In genomic region chr1:1206376-1207253, GRCh38 we compare ENCODE assay signal across 10 cellular contexts. TPM values are rescaled to one million over a fixed set of nuclear protein-coding genes. Genes with fewer than 3 reads are reported as not detected.
A peak's percentile ranks its signal among the peaks of the same experiment; 100 is the strongest.
DNase-seq lines count a peak whose midpoint lies in the region; FAIRE-seq and TF ChIP-seq lines count a peak whose summit lies in the region.
"Had no signal": no experiment of that assay in that cellular context is flagged by ENCODE, and none has a peak within 500 bp of the region (broad histone marks: within the 10 kb centered on the region; RNA-seq: fewer than 3 reads in every experiment).

TSS of gene TNFRSF18 (minus strand) at chr1:1206592. CDS start at chr1:1206571, 21 bp downstream.

- H3K36me3 ChIP-seq in cardiac muscle cell, result no peaks in the 10 kb centered on the region
- H3K36me3 ChIP-seq: ovary had no signal

- H3K4me1 ChIP-seq in cardiac muscle cell (ENCODE audit: low read depth), result no peaks in the 10 kb centered on the region

- H3K9me3 ChIP-seq in cardiac muscle cell (ENCODE audit: low read depth), result no peaks in the 10 kb centered on the region
- H3K9me3 ChIP-seq: ovary had no signal

- POLR2A ChIA-PET in activated CD4-positive, alpha-beta T cell treated with anti-CD3 and anti-CD28 coated beads, Interleukin-2, amount 10 ng/mL, durations not matched to agents 7 days and 5 days (lab: Charles Lee), result no interaction called here

- peaks cover 48% of the 10 kb centered on the region for H3K27me3 ChIP-seq in cardiac muscle cell

- H3K27ac ChIP-seq in cardiac muscle cell, result no peak within 1 kb of the TSS
- H3K27ac ChIP-seq: ovary had no signal

- H3K9me3 Mint-ChIP-seq in activated CD4-positive, alpha-beta T cell treated with anti-CD3 and anti-CD28 coated beads, Interleukin-2, amount 10 ng/mL, durations not matched to agents 7 days and 5 days, result no peaks in the 10 kb centered on the region

- CTCF ChIA-PET in activated CD4-positive, alpha-beta T cell treated with anti-CD3 and anti-CD28 coated beads, Interleukin-2, amount 10 ng/mL, durations not matched to agents 7 days and 5 days (lab: Charles Lee), result interaction anchor here (0.6 to 1.8 kb wide), 5 partner anchors 9 to 84 kb away, joined by 3 to 6 read pairs (median 5); no protein-coding TSS in a partner anchor

- TF ChIP-seq CTCF in cardiac muscle cell (IDR thresholded peaks at IDR 0.05; ENCODE audit: low read depth, low read length) (peak; percentile 10), D721Med (IDR thresholded peaks at IDR 0.05; ENCODE audit: insufficient read depth, missing control alignments) (no peak)

- no peaks in the 10 kb centered on the region for H3K27me3 Mint-ChIP-seq in activated CD4-positive, alpha-beta T cell treated with anti-CD3 and anti-CD28 coated beads, Interleukin-2, amount 10 ng/mL, durations not matched to agents 7 days and 5 days

- no peak for FAIRE-seq in D721Med (lab: Jason Lieb, UNC)
- FAIRE-seq: A204.1 had no signal

- peak within 1 kb of the TSS; percentile 60 for H3K4me3 Mint-ChIP-seq in activated CD4-positive, alpha-beta T cell treated with anti-CD3 and anti-CD28 coated beads, Interleukin-2, amount 10 ng/mL, durations not matched to agents 7 days and 5 days

- no peak within 1 kb of the TSS for H3K4me3 ChIP-seq in cardiac muscle cell
- H3K4me3 ChIP-seq: ovary had no signal

- peaks cover 21% of the 10 kb centered on the region for H3K4me1 Mint-ChIP-seq in activated CD4-positive, alpha-beta T cell treated with anti-CD3 and anti-CD28 coated beads, Interleukin-2, amount 10 ng/mL, durations not matched to agents 7 days and 5 days

- peak within 1 kb of the TSS; percentile 72 for H3K27ac Mint-ChIP-seq in activated CD4-positive, alpha-beta T cell treated with anti-CD3 and anti-CD28 coated beads, Interleukin-2, amount 10 ng/mL, durations not matched to agents 7 days and 5 days

- DNase-seq in NCI-H1417 (lab: John Stamatoyannopoulos, UW), result peak; percentile 35 to 51 (median 48)
- no peak for DNase-seq in NCI-H1417 treated with DMSO at 0.1 percent for 48 hours (lab: John Stamatoyannopoulos, UW)
- peak; percentile 38 for DNase-seq in activated CD4-positive, alpha-beta T cell treated with anti-CD3 and anti-CD28 coated beads, Interleukin-2, amount 10 ng/mL, durations not matched to agents 7 days and 5 days
- peak in 1 of 2 donors; percentile 62 for DNase-seq in cardiac muscle cell (ENCODE audit: low read depth in 1 of 2, low spot score in 1 of 2)
- DNase-seq in stimulated activated CD4-positive, alpha-beta T cell treated with anti-CD3 and anti-CD28 coated beads, Interleukin-15, amount 100 ng/mL, for 24 hours, result peak; percentile 77
- DNase-seq in UCSD-AML1 (lab: John Stamatoyannopoulos, UW; ENCODE audit: unreplicated experiment), result no peak
- DNase-seq in D721Med (ENCODE audit: insufficient read length, low spot score), result no peak
- DNase-seq in SKM-1 (lab: John Stamatoyannopoulos, UW; ENCODE audit: unreplicated experiment), result no peak

- H3K36me3 Mint-ChIP-seq in activated CD4-positive, alpha-beta T cell treated with anti-CD3 and anti-CD28 coated beads, Interleukin-2, amount 10 ng/mL, durations not matched to agents 7 days and 5 days (ENCODE audit: low read depth), result no peaks in the 10 kb centered on the region

RNA-seq across cellular contexts. Expression of gene TNFRSF18, which starts in this region (rescaled TPM):
- 10 to 100 TPM; 26.0 to 33.9 TPM for total RNA-seq in activated CD4-positive, alpha-beta T cell treated with anti-CD3 and anti-CD28 coated beads, Interleukin-2, amount 10 ng/mL, durations not matched to agents 7 days and 5 days
- not detected in 2 replicates for total RNA-seq in cardiac muscle cell
- polyA plus RNA-seq in cardiac muscle cell, result 0.39 and 0.74 TPM in 2 replicates

Comparison
In these comparisons a context has a peak if more than half of its experiments do, and no peak if none do; other contexts are left out.
1. RNA of gene TNFRSF18 (total RNA-seq): 26.0 to 33.9 TPM in activated CD4-positive, alpha-beta T cell treated with anti-CD3 and anti-CD28 coated beads, Interleukin-2, amount 10 ng/mL, durations not matched to agents 7 days and 5 days; not detected in cardiac muscle cell; every median in the first group is over 10 times any median in the second.
2. DNase-seq: peak in NCI-H1417 (3 of 3), activated CD4-positive, alpha-beta T cell treated with anti-CD3 and anti-CD28 coated beads, Interleukin-2, amount 10 ng/mL, durations not matched to agents 7 days and 5 days (single experiment) and stimulated activated CD4-positive, alpha-beta T cell treated with anti-CD3 and anti-CD28 coated beads, Interleukin-15, amount 100 ng/mL, for 24 hours (single experiment); none in NCI-H1417 treated with DMSO at 0.1 percent for 48 hours (single experiment), UCSD-AML1 (single experiment), D721Med (single experiment) and SKM-1 (single experiment).